ENCODE assay signal across 10 cellular contexts in the genomic region with DNA sequence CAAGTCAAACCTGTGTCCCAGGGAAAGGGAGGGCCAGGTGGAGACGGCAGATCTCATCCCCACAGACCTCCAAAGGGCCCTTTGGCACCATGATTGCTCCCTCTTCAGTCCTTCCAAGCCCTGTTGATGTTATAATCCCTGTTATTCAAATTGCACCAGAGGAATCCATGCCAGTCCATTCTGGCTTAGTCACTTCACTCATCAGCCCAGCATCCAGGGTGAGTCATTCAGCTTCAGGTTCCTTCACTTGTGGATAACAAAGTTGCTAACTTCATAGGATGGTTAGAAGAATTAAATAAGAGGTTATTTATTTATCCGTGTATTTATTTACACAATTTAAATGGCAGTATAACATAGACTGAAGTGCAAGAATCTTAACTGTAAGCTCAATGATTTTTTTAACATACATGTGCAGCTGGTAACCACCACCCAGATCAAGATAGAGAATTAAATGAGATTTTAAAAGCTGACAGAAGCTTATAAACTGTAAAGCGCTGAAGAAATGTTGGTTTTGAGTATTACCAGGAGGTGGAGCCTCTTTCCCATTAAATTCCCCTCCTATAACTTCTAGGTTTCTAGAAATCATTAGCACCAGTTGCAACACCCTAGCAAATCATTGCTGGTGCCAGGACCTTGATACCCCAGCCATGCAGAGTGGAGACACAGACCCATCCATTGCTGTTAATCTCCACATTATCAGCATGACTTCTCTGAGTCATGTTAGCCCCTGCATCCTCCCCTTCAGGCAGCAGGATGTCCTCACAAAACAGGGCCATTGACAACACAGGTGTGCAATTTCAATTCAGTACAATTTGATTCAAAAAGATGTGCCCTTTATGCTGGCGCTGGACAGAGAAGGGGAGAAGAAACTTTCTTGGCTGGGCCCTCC.
DNase-seq lines count a peak whose midpoint lies in the region; ATAC-seq and TF ChIP-seq lines count a peak whose summit lies in the region.
"Had no signal": no experiment of that assay in that cellular context is flagged by ENCODE, and none has a peak within 500 bp of the region (broad histone marks: within the 10 kb centered on the region; RNA-seq: fewer than 3 reads in every experiment).

No MANE protein-coding gene starts in this region.

- DNase-seq in AG09319 (ENCODE audit: extremely low read depth, low read depth) (peak; percentile 56), RWPE2 (ENCODE audit: low spot score) (no peak), glomerular visceral epithelial cell (ENCODE audit: extremely low spot score) (peak; percentile 58), NCI-H2029 treated with DMSO at 0.1 percent for 48 hours (lab: John Stamatoyannopoulos, UW) (no peak), cerebellar nuclear complex (lab: John Stamatoyannopoulos, UW) (no peak)
- DNase-seq: T-helper 9 cell had no signal

- CTCF ChIA-PET in HEK293 (lab: Yijun Ruan, JAX): interaction anchor here (0.6 to 1.6 kb wide), 8 partner anchors 9 to 717 kb away, joined by 3 to 5 read pairs (median 4); no protein-coding TSS in a partner anchor

- no peak for TF ChIP-seq EP300 in gastroesophageal sphincter (IDR thresholded peaks at IDR 0.05)

- no peaks in the 10 kb centered on the region for H3K4me1 ChIP-seq in HEK293 (ENCODE audit: control insufficient read depth, insufficient read depth, low read length)
- no peaks in the 10 kb centered on the region for H3K4me1 ChIP-seq in RWPE2 (ENCODE audit: insufficient read depth, poor library complexity, severe bottlenecking)
- peaks cover 0 to 7% (median 0%) of the 10 kb centered on the region in 3 donors for H3K4me1 ChIP-seq in gastroesophageal sphincter

- TF ChIP-seq CTCF in AG09319 (IDR thresholded peaks at IDR 0.05; ENCODE audit: low read depth, low read length) (peak; percentile 17), HEK293 (tag by site-specific recombination; IDR thresholded peaks at IDR 0.05) (0 out of 2 replicates have a peak, but pooled peaks have one; percentile 11), RWPE2 (IDR thresholded peaks at IDR 0.05; ENCODE audit: poor library complexity, severe bottlenecking) (peak; percentile 13), gastroesophageal sphincter (IDR thresholded peaks at IDR 0.05) (peak in 2 of 4 experiments; percentile 13 to 15)

- H3K36me3 ChIP-seq in HEK293 (ENCODE audit: control insufficient read depth in 2 of 2, insufficient read depth in 1 of 2, low read length in 2 of 2) (no peaks in the 10 kb centered on the region), RWPE2 (ENCODE audit: low read depth) (no peaks in the 10 kb centered on the region), gastroesophageal sphincter (no peaks in the 10 kb centered on the region)

- H3K27ac ChIP-seq in HEK293 (ENCODE audit: extremely low read depth, low read depth, low read length) (no peak overlapping the region), RWPE2 (ENCODE audit: poor library complexity, severe bottlenecking) (no peak overlapping the region), gastroesophageal sphincter (no peak overlapping the region)

- WGBS in gastroesophageal sphincter (ENCODE audit: low coverage in 1 of 2), 2 donors: 69 to 73% methylated on average over 3 of the region's 4 CpGs

- H3K4me3 ChIP-seq in HEK293 (ENCODE audit: low read depth, low read length): no peak overlapping the region
- H3K4me3 ChIP-seq in RWPE2 (ENCODE audit: severe bottlenecking): no peak overlapping the region
- no peak overlapping the region for H3K4me3 ChIP-seq in gastroesophageal sphincter
- H3K4me3 ChIP-seq: lung had no signal

- no peaks in the 10 kb centered on the region for H3K27me3 ChIP-seq in RWPE2 (ENCODE audit: insufficient read depth, poor library complexity, severe bottlenecking)
- H3K27me3 ChIP-seq in gastroesophageal sphincter: no peaks in the 10 kb centered on the region

- TF ChIP-seq POLR2A in gastroesophageal sphincter (IDR thresholded peaks at IDR 0.05): no peak

- H3K9me3 ChIP-seq in HEK293 (ENCODE audit: control insufficient read depth, insufficient read depth, low read depth, low read length) (no peaks in the 10 kb centered on the region), RWPE2 (ENCODE audit: severe bottlenecking) (no peaks in the 10 kb centered on the region), gastroesophageal sphincter (no peaks in the 10 kb centered on the region)

- POLR2A ChIA-PET in HEK293 (lab: Yijun Ruan, JAX): no interaction called here

- ATAC-seq in RWPE2 (ENCODE audit: low read depth) (peak; percentile 89), gastroesophageal sphincter (no peak), HG03442 (IDR thresholded peaks at IDR 0.05; ENCODE audit: unreplicated experiment) (no peak)

TF ChIP-seq in HEK293, 187 proteins besides CTCF, POLR2A, EP300 and RAD21:
- TF ChIP-seq SCRT2 (tag by site-specific recombination; IDR thresholded peaks at IDR 0.05): peak; percentile 29; the same call in 1 of the 2 replicates
- no peak for TF ChIP-seq KLF17 (tag by site-specific recombination; IDR thresholded peaks at IDR 0.05)
- TF ChIP-seq ZNF654 (tag by site-specific recombination; IDR thresholded peaks at IDR 0.05; ENCODE audit: low read depth): peak; percentile 51

Comparison
In these comparisons a context has a peak if more than half of its experiments do, and no peak if none do; other contexts are left out.
1. DNase-seq: peak in AG09319 (single experiment) and glomerular visceral epithelial cell (single experiment); none in RWPE2 (single experiment), NCI-H2029 treated with DMSO at 0.1 percent for 48 hours (single experiment) and cerebellar nuclear complex (0 of 2).